8 cellular contexts compared by ENCODE assay signal in genomic region chr9:693460-694390, GRCh38.
DNase-seq lines count a peak whose midpoint lies in the region; ATAC-seq and TF ChIP-seq lines count a peak whose summit lies in the region.

No MANE protein-coding gene starts in this region.

- 23 to 30% methylated on average over 6 of the region's 6 CpGs for WGBS in lung, 2 donors

- H3K4me3 ChIP-seq in coronary artery (peak overlapping the region; percentile 67), lung (no peak overlapping the region)

- TF ChIP-seq CTCF in coronary artery (IDR thresholded peaks at IDR 0.05): no peak
- no peak for TF ChIP-seq CTCF in lung (IDR thresholded peaks at IDR 0.05; ENCODE audit: control extremely low read depth, extremely low read depth)

- H3K9me3 ChIP-seq in lung (ENCODE audit: control insufficient read depth in 2 of 2, insufficient read depth in 1 of 2, low read length in 1 of 2): no peaks in the 10 kb centered on the region

- DNase-seq in LHCN-M2 (ENCODE audit: low read depth) (peak; percentile 74), coronary artery (ENCODE audit: low spot score) (no peak), lung (ENCODE audit: low spot score) (no peak), superior temporal gyrus (ENCODE audit: extremely low spot score) (peak; percentile 93), NCI-H526 (lab: John Stamatoyannopoulos, UW) (no peak)
- DNase-seq in activated naive CD4-positive, alpha-beta T cell treated with anti-CD3 and anti-CD28 coated beads, Interleukin-2, amount 50 U/mL, for 16 hours: no peak

- H3K27ac ChIP-seq in coronary artery (peak overlapping the region; percentile 94), lung (ENCODE audit: low read depth in 1 of 2, low read length in 1 of 2) (peak overlapping the region; percentile 62 to 94)

- no peaks in the 10 kb centered on the region for H3K27me3 ChIP-seq in lung (ENCODE audit: control insufficient read depth, insufficient read depth)

- peaks cover 8 to 13% of the 10 kb centered on the region in 2 donors for H3K4me1 ChIP-seq in lung (ENCODE audit: control insufficient read depth in 2 of 2, insufficient read depth in 2 of 2, low read length in 2 of 2)

- no peak for ATAC-seq in lung (ENCODE audit: insufficient read depth, low FRiP score)
- no peak for ATAC-seq in HG02884 (IDR thresholded peaks at IDR 0.05; ENCODE audit: unreplicated experiment)
- ATAC-seq in HG03520 (IDR thresholded peaks at IDR 0.05; ENCODE audit: unreplicated experiment): no peak

- H3K36me3 ChIP-seq in lung (ENCODE audit: control insufficient read depth in 2 of 2, insufficient read depth in 2 of 2, low read length in 2 of 2): no peaks in the 10 kb centered on the region

Comparison
In these comparisons a context has a peak if more than half of its experiments do, and no peak if none do; other contexts are left out.
1. DNase-seq: peak in LHCN-M2 (single experiment) and superior temporal gyrus (single experiment); none in coronary artery (single experiment), lung (single experiment), activated naive CD4-positive, alpha-beta T cell treated with anti-CD3 and anti-CD28 coated beads, Interleukin-2, amount 50 U/mL, for 16 hours (single experiment) and NCI-H526 (0 of 2).